Comparison of ENCODE assay signal across 8 cellular contexts in genomic region chr10:110209399-110209925, GRCh38. TPM values are rescaled to one million over a fixed set of nuclear protein-coding genes. Genes with fewer than 3 reads are reported as not detected.
DNase-seq lines count a peak whose midpoint lies in the region; ATAC-seq, FAIRE-seq and TF ChIP-seq lines count a peak whose summit lies in the region.

No MANE protein-coding gene starts in this region.

- no peak for FAIRE-seq in D721Med (lab: Jason Lieb, UNC)

- peak; percentile 58 for DNase-seq in DMS53 treated with DMSO at 0.1 percent for 48 hours (lab: John Stamatoyannopoulos, UW; ENCODE audit: unreplicated experiment)
- DNase-seq in LNCaP clone FGC (ENCODE audit: low read depth), result peak; percentile 34
- DNase-seq in WERI-Rb-1, result peak; percentile 50
- peak in 1 of 2 donors; percentile 67 for DNase-seq in left colon
- peak; percentile 72 for DNase-seq in stimulated activated CD4-positive, alpha-beta T cell treated with anti-CD3 and anti-CD28 coated beads, Interleukin-1b, Interleukin-23, amount 100 ng/mL, for 48 hours
- DNase-seq in D721Med (ENCODE audit: insufficient read length, low spot score), result no peak

- H3K27me3 ChIP-seq in WERI-Rb-1 (ENCODE audit: insufficient read depth, low read depth, severe bottlenecking), result no peaks in the 10 kb centered on the region

- intact Hi-C loops in left colon (cut with DNase I, micrococcal nuclease), result loop anchor here in 1 of 2 donors (5.0 kb wide), 1 partner anchor 67 kb away; no protein-coding TSS in a partner anchor

- TF ChIP-seq CTCF in LNCaP clone FGC (IDR thresholded peaks at IDR 0.05; ENCODE audit: control insufficient read depth, extremely low read depth, insufficient read depth) (no peak), WERI-Rb-1 (IDR thresholded peaks at IDR 0.05; ENCODE audit: low read depth, low read length) (no peak), D721Med (IDR thresholded peaks at IDR 0.05; ENCODE audit: insufficient read depth, missing control alignments) (no peak)

- no peaks in the 10 kb centered on the region for H3K9me3 ChIP-seq in WERI-Rb-1 (ENCODE audit: severe bottlenecking)

- no peaks in the 10 kb centered on the region for H3K36me3 ChIP-seq in WERI-Rb-1

- peak; percentile 1 for ATAC-seq in left colon
- ATAC-seq in HG02840 (IDR thresholded peaks at IDR 0.05; ENCODE audit: low FRiP score, unreplicated experiment), result no peak

- H3K27ac ChIP-seq in WERI-Rb-1, result peak overlapping the region; percentile 22
- peak overlapping the region; percentile 99 for H3K27ac ChIP-seq in cingulate gyrus (ENCODE audit: low read depth, low read length)

- peak overlapping the region; percentile 64 for H3K4me3 ChIP-seq in LNCaP clone FGC (ENCODE audit: low read depth, low read length)
- H3K4me3 ChIP-seq in WERI-Rb-1 (ENCODE audit: low read depth, low read length), result peak overlapping the region; percentile 65

RNA-seq across cellular contexts. Expression of gene MXI1, which starts 2.1 kb away (rescaled TPM):
- total RNA-seq in left colon, result 100 to 1,000 TPM; 134 to 154 TPM
